ENCODE assay signal across 12 cellular contexts in the genomic region with DNA sequence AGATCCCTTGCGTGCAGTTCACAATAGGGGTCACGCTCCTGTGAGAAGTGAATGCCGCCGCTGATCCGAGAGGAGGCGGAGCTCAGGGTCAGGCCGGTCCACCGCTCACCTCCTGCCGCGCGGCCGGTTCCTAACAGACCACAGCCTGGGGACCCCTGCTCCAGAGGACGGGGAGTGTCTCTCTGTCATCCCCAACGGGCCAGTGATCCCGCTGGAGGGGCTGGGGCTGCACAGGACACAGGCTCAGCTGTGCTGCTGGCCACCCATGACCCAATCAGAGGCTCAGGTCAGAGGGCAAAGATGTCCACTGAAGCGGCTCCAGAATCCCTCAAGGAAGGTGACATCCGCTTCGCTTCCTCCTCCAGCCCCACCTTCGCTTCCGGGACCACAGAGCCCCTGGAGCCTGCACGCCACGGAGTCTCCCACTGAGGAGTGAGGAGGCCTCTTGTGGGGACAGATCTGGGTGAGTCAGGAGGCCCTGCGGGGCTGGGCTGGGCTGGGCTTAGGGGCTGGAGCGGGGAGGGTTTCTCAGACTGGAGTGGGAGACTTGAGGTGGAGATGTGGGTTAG.
DNase-seq lines count a peak whose midpoint lies in the region; ATAC-seq and TF ChIP-seq lines count a peak whose summit lies in the region.
"Had no signal": no experiment of that assay in that cellular context is flagged by ENCODE, and none has a peak within 500 bp of the region (broad histone marks: within the 10 kb centered on the region; RNA-seq: fewer than 3 reads in every experiment).

No MANE protein-coding gene starts in this region.

- peaks cover 36% of the 10 kb centered on the region for H3K4me1 Mint-ChIP-seq in activated CD8-positive, alpha-beta T cell treated with anti-CD3 and anti-CD28 coated beads for 36 hours (ENCODE audit: low read depth)

- TF ChIP-seq POLR2A in spleen (IDR thresholded peaks at IDR 0.05) = no peak

- DNase-seq in GM23248 (peak; percentile 91), cardiac septum (ENCODE audit: low spot score) (peak; percentile 73), spleen (peak; percentile 75)
- peak; percentile 24 for DNase-seq in activated CD8-positive, alpha-beta T cell treated with anti-CD3 and anti-CD28 coated beads for 36 hours
- DNase-seq in NK-92 treated with Interleukin-12 subunit alpha and Interleukin-12 subunit beta, amount 100 ng/mL, for 24 hours (lab: John Stamatoyannopoulos, UW) = no peak
- DNase-seq: NCI-H2029; PC-3; stimulated activated naive CD8-positive, alpha-beta T cell treated with anti-CD3 and anti-CD28 coated beads, Interleukin-15, Interleukin-2, amounts not matched to agents 100 U/mL and 50 U/mL, for 24 hours; WERI-Rb-1 had no signal

- in situ Hi-C loops in GM23248 (cut with MboI) = no loop called here

- WGBS in GM23248 (ENCODE audit: low coverage in 1 of 2, low lambda C conversion rate in 2 of 2, missing lambda C conversion rate in 2 of 2), 2 experiments = 72 to 76% methylated on average over 23 to 24 of the region's 24 CpGs
- WGBS in spleen, 5 donors = 85 to 91% (median 90%) methylated on average over 17 to 24 of the region's 24 CpGs

- POLR2A ChIA-PET in activated CD8-positive, alpha-beta T cell treated with anti-CD3 and anti-CD28 coated beads for 36 hours (lab: Charles Lee) = no interaction called here

- H3K4me3 ChIP-seq in GM23248 (peak overlapping the region; percentile 34), spleen (no peak overlapping the region)
- H3K4me3 ChIP-seq: smooth muscle cell had no signal

- CTCF ChIA-PET in activated CD8-positive, alpha-beta T cell treated with anti-CD3 and anti-CD28 coated beads for 36 hours (lab: Charles Lee) = no interaction called here

- H3K27me3 ChIP-seq in GM23248 (replicated peaks; ENCODE audit: insufficient read depth) (no peaks in the 10 kb centered on the region), spleen (replicated peaks in 1 of 7) (peaks cover 0 to 30% (median 0%) of the 10 kb centered on the region in 7 donors)

- H3K27ac Mint-ChIP-seq in activated CD8-positive, alpha-beta T cell treated with anti-CD3 and anti-CD28 coated beads for 36 hours = no peak overlapping the region

- ATAC-seq in activated CD8-positive, alpha-beta T cell treated with anti-CD3 and anti-CD28 coated beads for 36 hours = no peak
- ATAC-seq in HG02798 (IDR thresholded peaks at IDR 0.05; ENCODE audit: poor library complexity, unreplicated experiment) (no peak), GM18520 (IDR thresholded peaks at IDR 0.05; ENCODE audit: unreplicated experiment) (no peak)
- ATAC-seq: PC-3; stimulated activated naive CD8-positive, alpha-beta T cell treated with anti-CD3 and anti-CD28 coated beads, Interleukin-15, Interleukin-2, amounts not matched to agents 100 U/mL and 50 U/mL, for 24 hours had no signal

- no peaks in the 10 kb centered on the region for H3K9me2 ChIP-seq in GM23248 (ENCODE audit: insufficient read depth)

- no peak overlapping the region for H3K4me3 Mint-ChIP-seq in activated CD8-positive, alpha-beta T cell treated with anti-CD3 and anti-CD28 coated beads for 36 hours

- intact Hi-C loops in activated CD8-positive, alpha-beta T cell treated with anti-CD3 and anti-CD28 coated beads for 36 hours (cut with micrococcal nuclease) = no loop called here
- intact Hi-C loops in cardiac septum (cut with DNase I) (no loop called here), spleen (cut with DNase I; ENCODE audit: low total_unique reads) (no loop called here)

- peak overlapping the region; percentile 100 for H3K27ac ChIP-seq in GM23248
- no peak overlapping the region for H3K27ac ChIP-seq in spleen
- H3K27ac ChIP-seq: WERI-Rb-1 had no signal

- no peak overlapping the region for H2AFZ ChIP-seq in GM23248

- no peaks in the 10 kb centered on the region for H3K36me3 Mint-ChIP-seq in activated CD8-positive, alpha-beta T cell treated with anti-CD3 and anti-CD28 coated beads for 36 hours (ENCODE audit: low read depth)

- H3K79me2 ChIP-seq in GM23248 (ENCODE audit: insufficient read depth) = no peaks in the 10 kb centered on the region; the same call in 1 of the 2 replicates

- no peaks in the 10 kb centered on the region for H3K27me3 Mint-ChIP-seq in activated CD8-positive, alpha-beta T cell treated with anti-CD3 and anti-CD28 coated beads for 36 hours

- H3K9me3 ChIP-seq in GM23248 (ENCODE audit: low read depth) (no peaks in the 10 kb centered on the region), spleen (no peaks in the 10 kb centered on the region)

- H3K36me3 ChIP-seq in GM23248 (ENCODE audit: low read depth) (no peaks in the 10 kb centered on the region), spleen (no peaks in the 10 kb centered on the region)
- H3K36me3 ChIP-seq: WERI-Rb-1 had no signal

- peak overlapping the region; percentile 59 for H3K4me2 ChIP-seq in GM23248 (ENCODE audit: unreplicated experiment)
- H3K4me2 ChIP-seq: smooth muscle cell had no signal

- H3K4me1 ChIP-seq in GM23248 (ENCODE audit: insufficient read depth) = peaks cover 79% of the 10 kb centered on the region
- H3K4me1 ChIP-seq in spleen = peaks cover 11 to 35% (median 28%) of the 10 kb centered on the region in 6 donors

- peaks cover 51% of the 10 kb centered on the region for H3F3A ChIP-seq in GM23248 (ENCODE audit: insufficient read depth)

- peak overlapping the region; percentile 93 for H3K9ac ChIP-seq in GM23248

- no peaks in the 10 kb centered on the region for H3K9me3 Mint-ChIP-seq in activated CD8-positive, alpha-beta T cell treated with anti-CD3 and anti-CD28 coated beads for 36 hours

- no peaks in the 10 kb centered on the region for H4K20me1 ChIP-seq in GM23248 (ENCODE audit: insufficient read depth)

- no peak for TF ChIP-seq CTCF in activated CD8-positive, alpha-beta T cell treated with anti-CD3 and anti-CD28 coated beads for 36 hours (IDR thresholded peaks at IDR 0.05)
- TF ChIP-seq CTCF in spleen (IDR thresholded peaks at IDR 0.05 in 8 of 11, conservative IDR thresholded peaks at IDR 0.05 in 3 of 11) = no peak
